17 cellular contexts compared by ENCODE assay signal in genomic region chr5:158116965-158117364, GRCh38.
DNase-seq lines count a peak whose midpoint lies in the region; ATAC-seq and TF ChIP-seq lines count a peak whose summit lies in the region.
"Had no signal": no experiment of that assay in that cellular context is flagged by ENCODE, and none has a peak within 500 bp of the region (broad histone marks: within the 10 kb centered on the region; RNA-seq: fewer than 3 reads in every experiment).

No MANE protein-coding gene starts in this region.

- H3K4me3 Mint-ChIP-seq in stimulated activated naive B cell treated with anti-CD40 and anti-IgM and Interleukin-4, amounts not matched to agents 10 μg/mL and 1 μg/mL and 100 μg/mL, for 72 hours: no peak overlapping the region
- H3K4me3 Mint-ChIP-seq: CD8-positive, alpha-beta memory T cell had no signal

- no peaks in the 10 kb centered on the region for H3K27me3 ChIP-seq in colonic mucosa

- TF ChIP-seq CTCF in fibroblast of mammary gland (conservative IDR thresholded peaks at IDR 0.05; ENCODE audit: control insufficient read depth, insufficient read depth, low read depth, low read length) (no peak), colonic mucosa (IDR thresholded peaks at IDR 0.05) (no peak)

- peaks cover 0 to 5% of the 10 kb centered on the region in 2 donors for H3K27me3 Mint-ChIP-seq in stimulated activated naive B cell treated with anti-CD40 and anti-IgM and Interleukin-4, amounts not matched to agents 10 μg/mL and 1 μg/mL and 100 μg/mL, for 72 hours

- H3K9me3 Mint-ChIP-seq in stimulated activated naive B cell treated with anti-CD40 and anti-IgM and Interleukin-4, amounts not matched to agents 10 μg/mL and 1 μg/mL and 100 μg/mL, for 72 hours: peaks cover 7% of the 10 kb centered on the region in 2 donors
- H3K9me3 Mint-ChIP-seq: CD8-positive, alpha-beta memory T cell had no signal

- peak; percentile 49 to 71 for ATAC-seq in stimulated activated naive B cell treated with anti-CD40 and anti-IgM and Interleukin-4, amounts not matched to agents 10 μg/mL and 1 μg/mL and 100 μg/mL, for 72 hours (replicated peaks)
- ATAC-seq: K562 had no signal

- no peaks in the 10 kb centered on the region for H3K36me3 ChIP-seq in colonic mucosa

- no peak overlapping the region for H3K27ac Mint-ChIP-seq in stimulated activated naive B cell treated with anti-CD40 and anti-IgM and Interleukin-4, amounts not matched to agents 10 μg/mL and 1 μg/mL and 100 μg/mL, for 72 hours

- H3K4me1 Mint-ChIP-seq in stimulated activated naive B cell treated with anti-CD40 and anti-IgM and Interleukin-4, amounts not matched to agents 10 μg/mL and 1 μg/mL and 100 μg/mL, for 72 hours: peaks cover 6 to 16% of the 10 kb centered on the region in 2 donors
- H3K4me1 Mint-ChIP-seq: CD8-positive, alpha-beta memory T cell had no signal

- in situ Hi-C loops in KBM-7 (cut with MboI; ENCODE audit: low pct_unique_long_range_greater_than_20kb, low sequenced_read_pairs): no loop called here

- intact Hi-C loops in colonic mucosa (cut with DNase I): no loop called here

- peaks cover 0 to 6% of the 10 kb centered on the region in 2 donors for H3K36me3 Mint-ChIP-seq in stimulated activated naive B cell treated with anti-CD40 and anti-IgM and Interleukin-4, amounts not matched to agents 10 μg/mL and 1 μg/mL and 100 μg/mL, for 72 hours
- H3K36me3 Mint-ChIP-seq: CD8-positive, alpha-beta memory T cell had no signal

- peak; percentile 8 for DNase-seq in stimulated activated CD4-positive, alpha-beta T cell treated with anti-CD3 and anti-CD28 coated beads, Interleukin-15, amount 100 ng/mL, for 24 hours
- no peak for DNase-seq in stimulated activated CD4-positive, alpha-beta T cell treated with anti-CD3 and anti-CD28 coated beads, Interleukin-4, amount 100 ng/mL, for 4 hours
- DNase-seq in M059J (ENCODE audit: low read depth) (peak; percentile 3), fibroblast of mammary gland (ENCODE audit: low read depth) (peak; percentile 69), colonic mucosa (no peak), KBM-7 (no peak), NCI-H2081 treated with DMSO at 0.1 percent for 48 hours (lab: John Stamatoyannopoulos, UW) (no peak)
- no peak for DNase-seq in stimulated activated naive B cell treated with anti-CD40 and anti-IgM and Interleukin-4, amounts not matched to agents 10 μg/mL and 1 μg/mL and 100 μg/mL, for 72 hours
- DNase-seq: ACHN; C1 segment of cervical spinal cord; CD8-positive, alpha-beta memory T cell; NCI-H1694 treated with DMSO at 0.1 percent for 48 hours; NCI-H2107; NCI-H2227 treated with DMSO at 0.1 percent for 48 hours; OCI-M1; Right ventricle myocardium superior had no signal

- H3K4me3 ChIP-seq in fibroblast of mammary gland (ENCODE audit: control insufficient read depth, low read depth, low read length): no peak overlapping the region
- H3K4me3 ChIP-seq in colonic mucosa: no peak overlapping the region
- H3K4me3 ChIP-seq: K562 had no signal

- no peak overlapping the region for H3K27ac ChIP-seq in colonic mucosa

- no peaks in the 10 kb centered on the region for H3K4me1 ChIP-seq in colonic mucosa

- no peak overlapping the region for H3K9ac ChIP-seq in colonic mucosa (ENCODE audit: low read depth in 2 of 2, low read length in 2 of 2)

- no peaks in the 10 kb centered on the region for H3K9me3 ChIP-seq in colonic mucosa

Comparison
In these comparisons a context has a peak if more than half of its experiments do, and no peak if none do; other contexts are left out.
1. DNase-seq: peak in stimulated activated CD4-positive, alpha-beta T cell treated with anti-CD3 and anti-CD28 coated beads, Interleukin-15, amount 100 ng/mL, for 24 hours (single experiment), M059J (single experiment) and fibroblast of mammary gland (single experiment); none in stimulated activated CD4-positive, alpha-beta T cell treated with anti-CD3 and anti-CD28 coated beads, Interleukin-4, amount 100 ng/mL, for 4 hours (0 of 2), stimulated activated naive B cell treated with anti-CD40 and anti-IgM and Interleukin-4, amounts not matched to agents 10 μg/mL and 1 μg/mL and 100 μg/mL, for 72 hours (single experiment), colonic mucosa (single experiment), KBM-7 (single experiment) and NCI-H2081 treated with DMSO at 0.1 percent for 48 hours (single experiment).